Comparison of ENCODE assay signal across 8 cellular contexts in the genomic region with DNA sequence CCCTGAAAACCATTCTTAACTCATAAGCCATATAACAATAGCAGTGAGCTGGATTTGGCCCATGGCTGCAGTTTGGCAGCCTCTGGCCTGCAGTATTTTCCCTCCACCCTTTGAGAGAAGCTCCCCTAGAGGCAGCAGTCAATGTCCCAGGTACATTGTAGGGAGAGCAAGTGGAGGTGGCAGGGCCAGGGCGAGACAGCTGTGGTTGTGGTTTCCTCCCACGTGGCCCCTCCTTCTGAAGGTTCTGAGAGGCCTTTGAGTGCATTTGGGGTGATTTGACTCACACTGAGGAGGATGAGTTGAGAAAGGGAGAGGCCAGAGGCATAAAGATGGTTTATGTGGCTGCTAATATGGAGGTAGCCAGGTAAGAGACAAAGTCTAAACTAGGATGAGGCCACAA. TPM values are rescaled to one million over a fixed set of nuclear protein-coding genes. Genes with fewer than 3 reads are reported as not detected.
A peak's percentile ranks its signal among the peaks of the same experiment; 100 is the strongest.
DNase-seq lines count a peak whose midpoint lies in the region; ATAC-seq and TF ChIP-seq lines count a peak whose summit lies in the region.

No MANE protein-coding gene starts in this region.

- H3K36me3 ChIP-seq in body of pancreas (replicated peaks in 1 of 2; ENCODE audit: insufficient read depth in 1 of 2, low read depth in 2 of 2), result no peaks in the 10 kb centered on the region

- no peak overlapping the region for H3K4me3 ChIP-seq in body of pancreas

- H3K4me1 ChIP-seq in body of pancreas, result no peaks in the 10 kb centered on the region

- peak; percentile 4 for DNase-seq in activated CD4-positive, CD25-positive, alpha-beta regulatory T cell treated with anti-CD3 and anti-CD28 coated beads, Interleukin-2, amount 50 U/mL, for 16 hours (ENCODE audit: low read depth, low spot score)
- peak; percentile 18 for DNase-seq in stimulated activated CD4-positive, alpha-beta T cell treated with anti-CD3 and anti-CD28 coated beads, Interleukin-12 subunit alpha, Interleukin-12 subunit beta, amount 100 ng/mL, for 4 hours
- DNase-seq in OCI-M2 (lab: John Stamatoyannopoulos, UW; ENCODE audit: unreplicated experiment) (no peak), GF-D8 (lab: John Stamatoyannopoulos, UW) (no peak), GM03348 (ENCODE audit: low spot score) (no peak), body of pancreas (no peak)

- TF ChIP-seq CTCF in body of pancreas (IDR thresholded peaks at IDR 0.05), result no peak

- TF ChIP-seq POLR2A in body of pancreas (IDR thresholded peaks at IDR 0.05), result no peak

- H3K27ac ChIP-seq in body of pancreas, result no peak overlapping the region

- H3K27me3 ChIP-seq in body of pancreas, result no peaks in the 10 kb centered on the region

- WGBS in body of pancreas, 2 donors, result 17 to 26% methylated on average over 2 of the region's 2 CpGs

- peak; percentile 98 for ATAC-seq in GM18498 (IDR thresholded peaks at IDR 0.05; ENCODE audit: unreplicated experiment)
- peak; percentile 100 for ATAC-seq in HG02678 (IDR thresholded peaks at IDR 0.05; ENCODE audit: unreplicated experiment)
- no peak for ATAC-seq in body of pancreas

- no peaks in the 10 kb centered on the region for H3K9me3 ChIP-seq in body of pancreas

- intact Hi-C loops in body of pancreas (cut with DNase I), result no loop called here

RNA-seq across cellular contexts. Expression of gene LDAH, which starts 45.5 kb away (rescaled TPM):
- total RNA-seq in body of pancreas, result 10 to 100 TPM in 1 of 2 donors, 1 to 10 TPM in 1; 6.9 to 10.6 TPM

Comparison
In these comparisons a context has a peak if more than half of its experiments do, and no peak if none do; other contexts are left out.
1. DNase-seq: peak in activated CD4-positive, CD25-positive, alpha-beta regulatory T cell treated with anti-CD3 and anti-CD28 coated beads, Interleukin-2, amount 50 U/mL, for 16 hours (single experiment) and stimulated activated CD4-positive, alpha-beta T cell treated with anti-CD3 and anti-CD28 coated beads, Interleukin-12 subunit alpha, Interleukin-12 subunit beta, amount 100 ng/mL, for 4 hours (single experiment); none in OCI-M2 (single experiment), GF-D8 (single experiment), GM03348 (single experiment) and body of pancreas (0 of 4).